ENCODE assay signal across 9 cellular contexts in the genomic region with DNA sequence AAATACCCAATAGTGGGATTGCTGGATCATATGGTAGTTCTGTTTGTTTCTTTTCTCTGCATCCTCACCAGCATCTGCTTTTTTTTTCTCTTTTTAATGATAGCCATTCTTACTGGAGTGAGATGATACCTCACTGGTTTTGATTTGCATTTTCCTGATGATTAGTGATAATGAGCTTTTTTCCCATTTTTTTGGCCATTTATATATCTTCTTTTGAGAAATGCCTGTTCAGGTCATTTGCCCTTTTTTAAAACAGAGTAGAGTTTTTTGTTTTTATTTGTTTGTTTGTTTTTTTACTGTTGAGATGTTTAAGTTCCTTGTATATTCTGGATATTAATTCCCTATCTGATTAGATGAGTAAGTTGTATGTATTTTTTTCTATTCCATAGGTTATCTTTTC.
"Had no signal": no experiment of that assay in that cellular context is flagged by ENCODE, and none has a peak within 500 bp of the region (broad histone marks: within the 10 kb centered on the region; RNA-seq: fewer than 3 reads in every experiment).

No MANE protein-coding gene starts in this region.

- DNase-seq: GM23248, GOT3, H9, HCEC 1CT, IMR-90, Karpas-422, KBM-7 had no signal

- H3K27ac ChIP-seq: GM23248, KMS-11 had no signal

- H3K27ac Mint-ChIP-seq: H9 had no signal

- H3K9ac ChIP-seq: GM23248, KMS-11 had no signal

- FAIRE-seq: HTR-8/SVneo had no signal

- H3K4me3 ChIP-seq: GM23248 had no signal

- H2AFZ ChIP-seq: GM23248 had no signal

- H3K4me3 Mint-ChIP-seq: H9 had no signal

- H3K4me2 ChIP-seq: KMS-11 had no signal
